In the genomic region with DNA sequence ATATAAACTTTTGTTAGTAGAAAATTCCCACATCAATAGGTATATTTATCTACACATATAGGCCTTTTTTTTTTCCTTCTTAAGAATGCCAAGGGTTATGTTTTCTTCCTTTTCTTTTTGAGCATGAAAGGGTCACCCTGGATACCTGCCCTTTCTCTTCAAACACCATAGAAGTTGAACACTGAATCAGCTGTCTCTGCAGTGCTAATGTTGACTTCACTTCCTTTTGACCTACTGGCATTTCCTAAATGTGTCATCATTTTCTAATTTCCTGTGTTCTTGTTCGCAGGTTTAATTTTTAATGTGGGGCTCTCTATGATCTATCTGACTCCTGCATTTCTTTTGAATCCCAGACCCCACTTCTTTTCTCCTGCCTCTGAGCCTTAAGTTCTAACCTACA, we compare ENCODE assay signal across 1 cellular context.
TF ChIP-seq lines count a peak whose summit lies in the region.

No MANE protein-coding gene starts in this region.

TF ChIP-seq in WTC11, 78 proteins besides CTCF, POLR2A, EP300 and RAD21 (continued from another document):
- TF ChIP-seq GRHL2 (CRISPR knock-in tag; IDR thresholded peaks at IDR 0.05; ENCODE audit: insufficient replicate concordance, severe bottlenecking) (no peak), IRF2 (CRISPR knock-in tag; IDR thresholded peaks at IDR 0.05; ENCODE audit: borderline replicate concordance, low read depth) (no peak), SMAD4 (CRISPR knock-in tag; IDR thresholded peaks at IDR 0.05) (no peak), ZNF423 (CRISPR knock-in tag; IDR thresholded peaks at IDR 0.05) (no peak), OVOL2 (CRISPR knock-in tag; IDR thresholded peaks at IDR 0.05; ENCODE audit: borderline replicate concordance) (no peak), CREM (CRISPR knock-in tag; IDR thresholded peaks at IDR 0.05) (no peak), MYBL2 (CRISPR knock-in tag; IDR thresholded peaks at IDR 0.05) (no peak), ZBTB21 (CRISPR knock-in tag; IDR thresholded peaks at IDR 0.05; ENCODE audit: borderline replicate concordance) (no peak), CREB1 (CRISPR knock-in tag; IDR thresholded peaks at IDR 0.05) (no peak), NFYB (CRISPR knock-in tag; conservative IDR thresholded peaks at IDR 0.05; ENCODE audit: low read depth) (no peak)
- TF ChIP-seq, protein P1, sequence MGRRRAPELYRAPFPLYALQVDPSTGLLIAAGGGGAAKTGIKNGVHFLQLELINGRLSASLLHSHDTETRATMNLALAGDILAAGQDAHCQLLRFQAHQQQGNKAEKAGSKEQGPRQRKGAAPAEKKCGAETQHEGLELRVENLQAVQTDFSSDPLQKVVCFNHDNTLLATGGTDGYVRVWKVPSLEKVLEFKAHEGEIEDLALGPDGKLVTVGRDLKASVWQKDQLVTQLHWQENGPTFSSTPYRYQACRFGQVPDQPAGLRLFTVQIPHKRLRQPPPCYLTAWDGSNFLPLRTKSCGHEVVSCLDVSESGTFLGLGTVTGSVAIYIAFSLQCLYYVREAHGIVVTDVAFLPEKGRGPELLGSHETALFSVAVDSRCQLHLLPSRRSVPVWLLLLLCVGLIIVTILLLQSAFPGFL (CRISPR knock-in tag; IDR thresholded peaks at IDR 0.05; ENCODE audit: borderline replicate concordance): no peak
- TF ChIP-seq, protein P2, sequence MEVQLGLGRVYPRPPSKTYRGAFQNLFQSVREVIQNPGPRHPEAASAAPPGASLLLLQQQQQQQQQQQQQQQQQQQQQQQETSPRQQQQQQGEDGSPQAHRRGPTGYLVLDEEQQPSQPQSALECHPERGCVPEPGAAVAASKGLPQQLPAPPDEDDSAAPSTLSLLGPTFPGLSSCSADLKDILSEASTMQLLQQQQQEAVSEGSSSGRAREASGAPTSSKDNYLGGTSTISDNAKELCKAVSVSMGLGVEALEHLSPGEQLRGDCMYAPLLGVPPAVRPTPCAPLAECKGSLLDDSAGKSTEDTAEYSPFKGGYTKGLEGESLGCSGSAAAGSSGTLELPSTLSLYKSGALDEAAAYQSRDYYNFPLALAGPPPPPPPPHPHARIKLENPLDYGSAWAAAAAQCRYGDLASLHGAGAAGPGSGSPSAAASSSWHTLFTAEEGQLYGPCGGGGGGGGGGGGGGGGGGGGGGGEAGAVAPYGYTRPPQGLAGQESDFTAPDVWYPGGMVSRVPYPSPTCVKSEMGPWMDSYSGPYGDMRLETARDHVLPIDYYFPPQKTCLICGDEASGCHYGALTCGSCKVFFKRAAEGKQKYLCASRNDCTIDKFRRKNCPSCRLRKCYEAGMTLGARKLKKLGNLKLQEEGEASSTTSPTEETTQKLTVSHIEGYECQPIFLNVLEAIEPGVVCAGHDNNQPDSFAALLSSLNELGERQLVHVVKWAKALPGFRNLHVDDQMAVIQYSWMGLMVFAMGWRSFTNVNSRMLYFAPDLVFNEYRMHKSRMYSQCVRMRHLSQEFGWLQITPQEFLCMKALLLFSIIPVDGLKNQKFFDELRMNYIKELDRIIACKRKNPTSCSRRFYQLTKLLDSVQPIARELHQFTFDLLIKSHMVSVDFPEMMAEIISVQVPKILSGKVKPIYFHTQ (CRISPR knock-in tag; IDR thresholded peaks at IDR 0.05): no peak
- TF ChIP-seq, protein P3, sequence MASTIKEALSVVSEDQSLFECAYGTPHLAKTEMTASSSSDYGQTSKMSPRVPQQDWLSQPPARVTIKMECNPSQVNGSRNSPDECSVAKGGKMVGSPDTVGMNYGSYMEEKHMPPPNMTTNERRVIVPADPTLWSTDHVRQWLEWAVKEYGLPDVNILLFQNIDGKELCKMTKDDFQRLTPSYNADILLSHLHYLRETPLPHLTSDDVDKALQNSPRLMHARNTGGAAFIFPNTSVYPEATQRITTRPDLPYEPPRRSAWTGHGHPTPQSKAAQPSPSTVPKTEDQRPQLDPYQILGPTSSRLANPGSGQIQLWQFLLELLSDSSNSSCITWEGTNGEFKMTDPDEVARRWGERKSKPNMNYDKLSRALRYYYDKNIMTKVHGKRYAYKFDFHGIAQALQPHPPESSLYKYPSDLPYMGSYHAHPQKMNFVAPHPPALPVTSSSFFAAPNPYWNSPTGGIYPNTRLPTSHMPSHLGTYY (CRISPR knock-in tag; IDR thresholded peaks at IDR 0.05): no peak
